Comparison of ENCODE assay signal across 21 cellular contexts in the genomic region with DNA sequence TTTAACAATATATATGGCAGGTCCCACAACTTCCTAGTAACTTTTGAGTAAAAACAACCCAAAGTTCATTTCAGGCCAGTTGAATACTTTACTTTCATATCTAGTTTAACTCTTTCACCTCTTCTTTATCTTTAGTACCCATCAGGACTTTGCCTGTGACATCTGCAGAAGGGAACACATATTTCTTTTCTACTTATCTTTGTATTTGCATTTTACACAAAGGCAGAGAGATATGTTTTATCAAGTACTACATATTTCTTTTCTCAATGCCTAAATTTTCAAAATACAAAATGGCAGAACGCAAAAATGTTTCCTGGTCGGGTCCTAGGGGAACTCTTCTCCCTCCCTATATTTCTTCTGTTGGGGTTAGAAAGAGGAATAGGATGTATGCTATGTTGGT. TPM values are rescaled to one million over a fixed set of nuclear protein-coding genes. Genes with fewer than 3 reads are reported as not detected.
A peak's percentile ranks its signal among the peaks of the same experiment; 100 is the strongest.
DNase-seq lines count a peak whose midpoint lies in the region; ATAC-seq and TF ChIP-seq lines count a peak whose summit lies in the region.
"Had no signal": no experiment of that assay in that cellular context is flagged by ENCODE, and none has a peak within 500 bp of the region (broad histone marks: within the 10 kb centered on the region; RNA-seq: fewer than 3 reads in every experiment).

No MANE protein-coding gene starts in this region.

- H3K9me3 Mint-ChIP-seq in activated naive CD4-positive, alpha-beta T cell treated with anti-CD3 and anti-CD28 coated beads for 36 hours: peaks cover 6% of the 10 kb centered on the region
- H3K9me3 Mint-ChIP-seq in HFFc6: no peaks in the 10 kb centered on the region
- H3K9me3 Mint-ChIP-seq in activated CD4-positive, alpha-beta memory T cell treated with anti-CD3 and anti-CD28 coated beads, Interleukin-2, amount 10 ng/mL, durations not matched to agents 7 days and 5 days: peaks cover 2% of the 10 kb centered on the region
- H3K9me3 Mint-ChIP-seq in naive thymus-derived CD4-positive, alpha-beta T cell: peaks cover 0 to 23% (median 7%) of the 10 kb centered on the region in 11 donors

- peaks cover 93% of the 10 kb centered on the region for H3K4me1 Mint-ChIP-seq in activated naive CD4-positive, alpha-beta T cell treated with anti-CD3 and anti-CD28 coated beads for 36 hours (ENCODE audit: low read depth)
- H3K4me1 Mint-ChIP-seq in HFFc6 (ENCODE audit: low read depth): peaks cover 35% of the 10 kb centered on the region
- H3K4me1 Mint-ChIP-seq in activated CD4-positive, alpha-beta memory T cell treated with anti-CD3 and anti-CD28 coated beads, Interleukin-2, amount 10 ng/mL, durations not matched to agents 7 days and 5 days: peaks cover 90% of the 10 kb centered on the region
- H3K4me1 Mint-ChIP-seq in naive thymus-derived CD4-positive, alpha-beta T cell: peaks cover 69 to 97% (median 90%) of the 10 kb centered on the region in 7 donors

- ATAC-seq in naive thymus-derived CD4-positive, alpha-beta T cell: no peak
- ATAC-seq: pancreas had no signal

- in situ Hi-C loops in ACHN (cut with HindIII; ENCODE audit: low pct_ligation_motif_present, low pct_unique_long_range_greater_than_20kb, low sequenced_read_pairs): no loop called here

- no peak for DNase-seq in activated naive CD4-positive, alpha-beta T cell treated with anti-CD3 and anti-CD28 coated beads for 36 hours
- no peak for DNase-seq in activated naive CD4-positive, alpha-beta T cell treated with anti-CD3 and anti-CD28 coated beads, Interleukin-2, amount 50 U/mL, for 16 hours
- DNase-seq in HFFc6: no peak
- no peak for DNase-seq in activated CD4-positive, alpha-beta memory T cell treated with anti-CD3 and anti-CD28 coated beads, Interleukin-2, amount 10 ng/mL, durations not matched to agents 7 days and 5 days
- DNase-seq in naive thymus-derived CD4-positive, alpha-beta T cell: no peak
- DNase-seq in activated CD4-positive, CD25-positive, alpha-beta regulatory T cell (lab: John Stamatoyannopoulos, UW): no peak
- DNase-seq in T-helper 9 cell: no peak
- DNase-seq in ACHN: no peak
- DNase-seq: activated CD4-positive, alpha-beta T cell treated with anti-CD3 and anti-CD28 coated beads for 48 hours; C1 segment of cervical spinal cord; NCI-H2029 treated with DMSO at 0.1 percent for 48 hours; pancreas; PC-9; SHP77; stimulated activated CD4-positive, alpha-beta T cell treated with anti-CD3 and anti-CD28 coated beads, Interleukin-2, amount 100 ng/mL, for 48 hours; stimulated activated naive CD4-positive, alpha-beta T cell had no signal

- H3K27me3 Mint-ChIP-seq in activated naive CD4-positive, alpha-beta T cell treated with anti-CD3 and anti-CD28 coated beads for 36 hours (ENCODE audit: low read depth): no peaks in the 10 kb centered on the region
- no peaks in the 10 kb centered on the region; the same call in 1 of the 2 replicates for H3K27me3 Mint-ChIP-seq in HFFc6 (ENCODE audit: insufficient read depth)
- no peaks in the 10 kb centered on the region for H3K27me3 Mint-ChIP-seq in activated CD4-positive, alpha-beta memory T cell treated with anti-CD3 and anti-CD28 coated beads, Interleukin-2, amount 10 ng/mL, durations not matched to agents 7 days and 5 days
- H3K27me3 Mint-ChIP-seq in naive thymus-derived CD4-positive, alpha-beta T cell: no peaks in the 10 kb centered on the region

- H3K4me1 ChIP-seq in naive thymus-derived CD4-positive, alpha-beta T cell (ENCODE audit: control insufficient read depth in 2 of 2, insufficient read depth in 2 of 2, low read length in 2 of 2): peaks cover 80 to 88% of the 10 kb centered on the region in 2 donors
- H3K4me1 ChIP-seq: pancreas, right atrium auricular region had no signal

- no peaks in the 10 kb centered on the region for H3K36me3 ChIP-seq in naive thymus-derived CD4-positive, alpha-beta T cell (ENCODE audit: control insufficient read depth in 2 of 3, insufficient read depth in 3 of 3, low read length in 3 of 3)
- H3K36me3 ChIP-seq: pancreas, right atrium auricular region had no signal

- CTCF ChIA-PET in activated naive CD4-positive, alpha-beta T cell treated with anti-CD3 and anti-CD28 coated beads for 36 hours (lab: Charles Lee): interaction anchor here (0.6 kb wide), 1 partner anchor 116 kb away, joined by 4 read pairs; no protein-coding TSS in a partner anchor
- CTCF ChIA-PET in activated CD4-positive, alpha-beta memory T cell treated with anti-CD3 and anti-CD28 coated beads, Interleukin-2, amount 10 ng/mL, durations not matched to agents 7 days and 5 days (lab: Charles Lee): interaction anchor here (1.3 to 2.0 kb wide), 2 partner anchors 10 to 50 kb away, joined by 3 to 12 read pairs; no protein-coding TSS in a partner anchor
- CTCF ChIA-PET in naive thymus-derived CD4-positive, alpha-beta T cell (lab: Charles Lee): interaction anchor here (1.8 kb wide), 1 partner anchor 12 kb away, joined by 6 read pairs; no protein-coding TSS in a partner anchor

- peak overlapping the region; percentile 72 for H3K27ac Mint-ChIP-seq in activated naive CD4-positive, alpha-beta T cell treated with anti-CD3 and anti-CD28 coated beads for 36 hours
- H3K27ac Mint-ChIP-seq in HFFc6: peak overlapping the region; percentile 65
- H3K27ac Mint-ChIP-seq in activated CD4-positive, alpha-beta memory T cell treated with anti-CD3 and anti-CD28 coated beads, Interleukin-2, amount 10 ng/mL, durations not matched to agents 7 days and 5 days: peak overlapping the region; percentile 2
- peak overlapping the region; percentile 5 to 96 (median 53) for H3K27ac Mint-ChIP-seq in naive thymus-derived CD4-positive, alpha-beta T cell

- H3K9me3 ChIP-seq in naive thymus-derived CD4-positive, alpha-beta T cell (ENCODE audit: control insufficient read depth in 2 of 3, low read length in 3 of 3): no peaks in the 10 kb centered on the region
- H3K9me3 ChIP-seq: pancreas, right atrium auricular region had no signal

- H3K36me3 Mint-ChIP-seq in activated naive CD4-positive, alpha-beta T cell treated with anti-CD3 and anti-CD28 coated beads for 36 hours (ENCODE audit: low read depth): peaks cover 23% of the 10 kb centered on the region
- H3K36me3 Mint-ChIP-seq in HFFc6 (ENCODE audit: low read depth): peaks cover 25% of the 10 kb centered on the region
- H3K36me3 Mint-ChIP-seq in activated CD4-positive, alpha-beta memory T cell treated with anti-CD3 and anti-CD28 coated beads, Interleukin-2, amount 10 ng/mL, durations not matched to agents 7 days and 5 days (ENCODE audit: low read depth): peaks cover 34% of the 10 kb centered on the region
- H3K36me3 Mint-ChIP-seq in naive thymus-derived CD4-positive, alpha-beta T cell: peaks cover 0 to 40% (median 9%) of the 10 kb centered on the region in 5 donors

- no peak overlapping the region for H3K4me3 ChIP-seq in naive thymus-derived CD4-positive, alpha-beta T cell (ENCODE audit: low read length)
- H3K4me3 ChIP-seq: pancreas, PC-9, right atrium auricular region had no signal

- no peak for TF ChIP-seq CTCF in HFFc6 (IDR thresholded peaks at IDR 0.05)

- intact Hi-C loops in activated naive CD4-positive, alpha-beta T cell treated with anti-CD3 and anti-CD28 coated beads for 36 hours (cut with micrococcal nuclease): no loop called here
- intact Hi-C loops in naive thymus-derived CD4-positive, alpha-beta T cell (cut with micrococcal nuclease): no loop called here

- no peaks in the 10 kb centered on the region for H3K27me3 ChIP-seq in naive thymus-derived CD4-positive, alpha-beta T cell (ENCODE audit: control insufficient read depth in 2 of 2, insufficient read depth in 2 of 2, low read length in 2 of 2)
- H3K27me3 ChIP-seq: pancreas, right atrium auricular region had no signal

- H3K27ac ChIP-seq in naive thymus-derived CD4-positive, alpha-beta T cell (ENCODE audit: low read depth, low read length): no peak overlapping the region
- H3K27ac ChIP-seq: pancreas, PC-9, right atrium auricular region had no signal

- H3K4me3 Mint-ChIP-seq in activated naive CD4-positive, alpha-beta T cell treated with anti-CD3 and anti-CD28 coated beads for 36 hours: peak overlapping the region; percentile 10
- H3K4me3 Mint-ChIP-seq in HFFc6: no peak overlapping the region
- no peak overlapping the region for H3K4me3 Mint-ChIP-seq in activated CD4-positive, alpha-beta memory T cell treated with anti-CD3 and anti-CD28 coated beads, Interleukin-2, amount 10 ng/mL, durations not matched to agents 7 days and 5 days
- peak overlapping the region in 7 of 10 donors; percentile 5 to 68 (median 26) for H3K4me3 Mint-ChIP-seq in naive thymus-derived CD4-positive, alpha-beta T cell

- POLR2A ChIA-PET in activated CD4-positive, alpha-beta memory T cell treated with anti-CD3 and anti-CD28 coated beads, Interleukin-2, amount 10 ng/mL, durations not matched to agents 7 days and 5 days (lab: Charles Lee): interaction anchor here (1.2 to 12.5 kb wide), 3 partner anchors 10 to 50 kb away, joined by 3 to 512 read pairs (median 6); no protein-coding TSS in a partner anchor
- POLR2A ChIA-PET in naive thymus-derived CD4-positive, alpha-beta T cell (lab: Charles Lee): interaction anchor here (1.3 to 12.2 kb wide), 6 partner anchors 10 to 109 kb away, joined by 3 to 332 read pairs (median 5); no protein-coding TSS in a partner anchor

RNA-seq across cellular contexts. Expression of a gene that starts 6.8 kb away (rescaled TPM):
- total RNA-seq in activated naive CD4-positive, alpha-beta T cell treated with anti-CD3 and anti-CD28 coated beads for 36 hours: 100 to 1,000 TPM; 689 to 714 TPM
- total RNA-seq in HFFc6 (2021; fragmentation: NEBNext Ultra II Directional; extraction: Animal tissue kit (Norgen Biotek cat#: 25700)): under 1 TPM; 0.19 to 0.96 (median 0.79) TPM
- total RNA-seq in activated CD4-positive, alpha-beta memory T cell treated with anti-CD3 and anti-CD28 coated beads, Interleukin-2, amount 10 ng/mL, durations not matched to agents 7 days and 5 days: 100 to 1,000 TPM; 724 to 731 TPM
- 1,000 to 10,000 TPM in 3 of 5 experiments, 100 to 1,000 TPM in 2; 739 to 1,121 (median 1,015) TPM for total RNA-seq in naive thymus-derived CD4-positive, alpha-beta T cell
- 1,000 to 10,000 TPM; 1,177 to 1,286 TPM for polyA plus RNA-seq in naive thymus-derived CD4-positive, alpha-beta T cell
- total RNA-seq: endothelial cell of umbilical vein, G401, IMR-90, MCF 10A had no signal
- polyA plus RNA-seq: endothelial cell of umbilical vein, IMR-90 had no signal

Comparison
In these comparisons a context has a peak if more than half of its experiments do, and no peak if none do; other contexts are left out.
1. H3K27ac Mint-ChIP-seq: peak in every context shown above with its lines; median percentile 72 in activated naive CD4-positive, alpha-beta T cell treated with anti-CD3 and anti-CD28 coated beads for 36 hours; 65 in HFFc6; 53 in naive thymus-derived CD4-positive, alpha-beta T cell; 2 in activated CD4-positive, alpha-beta memory T cell treated with anti-CD3 and anti-CD28 coated beads, Interleukin-2, amount 10 ng/mL, durations not matched to agents 7 days and 5 days.
2. H3K4me3 Mint-ChIP-seq: peak in activated naive CD4-positive, alpha-beta T cell treated with anti-CD3 and anti-CD28 coated beads for 36 hours (single experiment) and naive thymus-derived CD4-positive, alpha-beta T cell (7 of 10); none in HFFc6 (single experiment) and activated CD4-positive, alpha-beta memory T cell treated with anti-CD3 and anti-CD28 coated beads, Interleukin-2, amount 10 ng/mL, durations not matched to agents 7 days and 5 days (single experiment).
3. RNA of a gene that starts 6.8 kb away (total RNA-seq): 739 to 1,121 TPM in naive thymus-derived CD4-positive, alpha-beta T cell, 724 to 731 TPM in activated CD4-positive, alpha-beta memory T cell treated with anti-CD3 and anti-CD28 coated beads, Interleukin-2, amount 10 ng/mL, durations not matched to agents 7 days and 5 days and 689 to 714 TPM in activated naive CD4-positive, alpha-beta T cell treated with anti-CD3 and anti-CD28 coated beads for 36 hours; 0.19 to 0.96 TPM in HFFc6; every median in the first group is over 100 times any median in the second.